ENCODE assay signal across 9 cellular contexts in the genomic region with DNA sequence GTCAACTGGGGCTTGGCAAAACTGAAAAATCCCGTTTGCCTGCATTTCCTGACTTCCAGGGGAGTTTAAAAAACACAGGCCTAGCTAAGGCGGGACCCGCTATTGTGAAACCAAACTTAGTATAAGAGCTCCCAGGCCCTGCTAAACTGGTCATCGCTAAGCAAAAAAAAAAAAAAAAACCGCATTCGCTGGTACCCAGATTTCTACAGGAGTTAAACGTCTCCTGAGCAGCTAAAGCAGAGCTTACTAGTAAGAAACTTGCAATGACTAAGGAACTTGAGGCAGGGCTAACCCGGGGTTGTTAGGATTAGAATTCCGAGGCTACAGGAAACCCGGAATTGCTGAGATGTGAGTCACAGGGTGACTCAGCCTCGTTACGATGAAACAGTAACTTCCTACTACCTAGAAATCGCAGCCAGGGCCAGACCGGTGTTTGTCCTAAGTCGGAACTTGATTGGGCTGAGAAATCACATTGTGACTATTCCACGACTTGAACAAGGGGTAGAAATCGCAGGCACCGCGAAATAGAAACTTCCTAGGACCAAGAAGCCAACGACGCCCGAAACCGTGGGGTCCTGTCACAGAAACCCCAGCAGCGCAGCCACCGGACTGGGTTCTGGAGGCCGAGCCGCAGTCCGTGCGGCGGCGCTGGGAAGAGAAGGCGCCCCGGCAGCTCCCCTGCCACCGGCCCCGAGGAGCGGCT.
DNase-seq lines count a peak whose midpoint lies in the region; ATAC-seq and TF ChIP-seq lines count a peak whose summit lies in the region.
"Had no signal": no experiment of that assay in that cellular context is flagged by ENCODE, and none has a peak within 500 bp of the region (broad histone marks: within the 10 kb centered on the region; RNA-seq: fewer than 3 reads in every experiment).

No MANE protein-coding gene starts in this region.

- peak overlapping the region; percentile 22 for H3K9ac ChIP-seq in rectal smooth muscle tissue (ENCODE audit: low read length)

- H3K9me3 Mint-ChIP-seq in CD4-positive, CD25-positive, alpha-beta regulatory T cell = peaks cover 0 to 23% (median 0%) of the 10 kb centered on the region in 7 donors

- H3K27ac Mint-ChIP-seq in CD4-positive, CD25-positive, alpha-beta regulatory T cell = peak overlapping the region; percentile 98 to 99 (median 98)

- TF ChIP-seq CTCF in RWPE2 (IDR thresholded peaks at IDR 0.05; ENCODE audit: poor library complexity, severe bottlenecking) = no peak

- peaks cover 8% of the 10 kb centered on the region for H3K36me3 Mint-ChIP-seq in CD4-positive, CD25-positive, alpha-beta regulatory T cell

- peak overlapping the region; percentile 99 for H3K27ac ChIP-seq in CD4-positive, CD25-positive, alpha-beta regulatory T cell (ENCODE audit: insufficient read depth, low read length, poor library complexity, severe bottlenecking)
- H3K27ac ChIP-seq in RWPE2 (ENCODE audit: poor library complexity, severe bottlenecking) (peak overlapping the region; percentile 98), rectal smooth muscle tissue (ENCODE audit: low read depth, low read length) (peak overlapping the region; percentile 60)
- H3K27ac ChIP-seq: SK-N-MC had no signal

- H3K4me1 Mint-ChIP-seq in CD4-positive, CD25-positive, alpha-beta regulatory T cell = peaks cover 0 to 40% (median 25%) of the 10 kb centered on the region in 4 donors

- peak; percentile 47 to 50 for ATAC-seq in CD4-positive, CD25-positive, alpha-beta regulatory T cell (ENCODE audit: low read depth in 2 of 2)
- peak; percentile 44 for ATAC-seq in GM19395 (IDR thresholded peaks at IDR 0.05; ENCODE audit: unreplicated experiment)
- ATAC-seq in HG03520 (IDR thresholded peaks at IDR 0.05; ENCODE audit: unreplicated experiment) = peak; percentile 29
- peak; percentile 99 for ATAC-seq in RWPE2 (ENCODE audit: low read depth)

- peak overlapping the region; percentile 88 for H3K4me3 ChIP-seq in CD4-positive, CD25-positive, alpha-beta regulatory T cell (ENCODE audit: low read depth, low read length)
- H3K4me3 ChIP-seq in RWPE2 (ENCODE audit: severe bottlenecking) (no peak overlapping the region), rectal smooth muscle tissue (ENCODE audit: low read length) (peak overlapping the region; percentile 60)
- H3K4me3 ChIP-seq: SK-N-MC had no signal

- peaks cover 11% of the 10 kb centered on the region for H3K27me3 Mint-ChIP-seq in CD4-positive, CD25-positive, alpha-beta regulatory T cell

- H3K9me3 ChIP-seq in CD4-positive, CD25-positive, alpha-beta regulatory T cell (ENCODE audit: control insufficient read depth in 2 of 2, low read length in 2 of 2) = peaks cover 5 to 19% of the 10 kb centered on the region in 2 experiments
- peaks cover 32% of the 10 kb centered on the region for H3K9me3 ChIP-seq in RWPE2 (ENCODE audit: severe bottlenecking)

- peak; percentile 54 to 90 (median 64) for DNase-seq in CD4-positive, CD25-positive, alpha-beta regulatory T cell
- DNase-seq in RWPE2 (ENCODE audit: low spot score) = peak; percentile 95
- peak; percentile 60 for DNase-seq in activated T-helper 9 cell treated with anti-CD3 and anti-CD28 coated beads, Interleukin-2, amount 50 U/mL, for 16 hours (ENCODE audit: low read depth)
- peak; percentile 40 for DNase-seq in germinal center (ENCODE audit: low spot score)
- no peak for DNase-seq in GDM1 (lab: John Stamatoyannopoulos, UW)

- no peaks in the 10 kb centered on the region for H3K27me3 ChIP-seq in CD4-positive, CD25-positive, alpha-beta regulatory T cell (ENCODE audit: control insufficient read depth, insufficient read depth, low read length)
- H3K27me3 ChIP-seq in RWPE2 (ENCODE audit: insufficient read depth, poor library complexity, severe bottlenecking) (no peaks in the 10 kb centered on the region), rectal smooth muscle tissue (ENCODE audit: control insufficient read depth, insufficient read depth, low read length) (peaks cover 33% of the 10 kb centered on the region)

- peaks cover 38% of the 10 kb centered on the region for H3K4me1 ChIP-seq in CD4-positive, CD25-positive, alpha-beta regulatory T cell (ENCODE audit: control insufficient read depth, insufficient read depth, low read length, poor library complexity, severe bottlenecking)
- H3K4me1 ChIP-seq in RWPE2 (ENCODE audit: insufficient read depth, poor library complexity, severe bottlenecking) = peaks cover 17% of the 10 kb centered on the region
- no peaks in the 10 kb centered on the region for H3K4me1 ChIP-seq in rectal smooth muscle tissue (ENCODE audit: control insufficient read depth, insufficient read depth, low read length)

- no peaks in the 10 kb centered on the region for H3K36me3 ChIP-seq in CD4-positive, CD25-positive, alpha-beta regulatory T cell (ENCODE audit: control insufficient read depth, insufficient read depth, low read length)
- H3K36me3 ChIP-seq in RWPE2 (ENCODE audit: low read depth) (no peaks in the 10 kb centered on the region), rectal smooth muscle tissue (ENCODE audit: control insufficient read depth, insufficient read depth, low read length) (no peaks in the 10 kb centered on the region)

- H3K4me3 Mint-ChIP-seq in CD4-positive, CD25-positive, alpha-beta regulatory T cell = peak overlapping the region; percentile 96 to 99 (median 97)

Comparison
In these comparisons a context has a peak if more than half of its experiments do, and no peak if none do; other contexts are left out.
1. ATAC-seq: peak in every context shown above with its lines; median percentile 99 in RWPE2; 48 in CD4-positive, CD25-positive, alpha-beta regulatory T cell; 44 in GM19395; 29 in HG03520.